In genomic region chr17:17975441-17975840, GRCh38 we compare ENCODE assay signal across 22 cellular contexts. TPM values are rescaled to one million over a fixed set of nuclear protein-coding genes. Genes with fewer than 3 reads are reported as not detected.
DNase-seq lines count a peak whose midpoint lies in the region; ATAC-seq, FAIRE-seq and TF ChIP-seq lines count a peak whose summit lies in the region.
"Had no signal": no experiment of that assay in that cellular context is flagged by ENCODE, and none has a peak within 500 bp of the region (broad histone marks: within the 10 kb centered on the region; RNA-seq: fewer than 3 reads in every experiment).

No MANE protein-coding gene starts in this region.

- H3K4me3 Mint-ChIP-seq in CD14-positive monocyte: peak overlapping the region; percentile 48 to 87
- no peak overlapping the region for H3K4me3 Mint-ChIP-seq in activated CD4-positive, alpha-beta memory T cell treated with anti-CD3 and anti-CD28 coated beads, Interleukin-2, amount 10 ng/mL, durations not matched to agents 7 days and 5 days

- TF ChIP-seq CTCF in CD14-positive monocyte (IDR thresholded peaks at IDR 0.05) (no peak), bronchial epithelial cell (IDR thresholded peaks at IDR 0.05; ENCODE audit: insufficient read depth, low read length, severe bottlenecking) (no peak)

- DNase-seq in CD14-positive monocyte (ENCODE audit: low spot score) (peak; percentile 70), Kasumi-1 (lab: John Stamatoyannopoulos, UW) (peak; percentile 27 to 41), NOMO-1 treated with DMSO at 0.1 percent for 48 hours (lab: John Stamatoyannopoulos, UW; ENCODE audit: unreplicated experiment) (peak; percentile 74), bronchial epithelial cell (ENCODE audit: low read depth) (no peak), NCI-H524 treated with DMSO at 0.1 percent for 48 hours (lab: John Stamatoyannopoulos, UW) (no peak)
- DNase-seq in activated CD4-positive, alpha-beta memory T cell treated with anti-CD3 and anti-CD28 coated beads, Interleukin-2, amount 10 ng/mL, durations not matched to agents 7 days and 5 days: no peak
- DNase-seq: CD8-positive, alpha-beta memory T cell; DMS53; EL; NCI-H1048; NCI-H146; NCI-H2029 treated with DMSO at 0.1 percent for 48 hours; NCI-H2171; NCI-H446; NK-92 treated with Interleukin-12 subunit alpha and Interleukin-12 subunit beta, amount 100 ng/mL, for 24 hours had no signal

- H3K27me3 Mint-ChIP-seq in CD14-positive monocyte (ENCODE audit: low read depth in 3 of 3): peaks cover 0 to 1% (median 0%) of the 10 kb centered on the region in 3 donors
- H3K27me3 Mint-ChIP-seq in activated CD4-positive, alpha-beta memory T cell treated with anti-CD3 and anti-CD28 coated beads, Interleukin-2, amount 10 ng/mL, durations not matched to agents 7 days and 5 days: no peaks in the 10 kb centered on the region

- intact Hi-C loops in CD14-positive monocyte (cut with micrococcal nuclease): no loop called here

- H3K4me3 ChIP-seq in bronchial epithelial cell (ENCODE audit: low read depth, low read length): no peak overlapping the region
- H3K4me3 ChIP-seq: A549, BLaER1, HAP-1, SJSA1 had no signal

- peaks cover 76% of the 10 kb centered on the region for H3K4me1 Mint-ChIP-seq in CD14-positive monocyte
- peaks cover 27% of the 10 kb centered on the region for H3K4me1 Mint-ChIP-seq in activated CD4-positive, alpha-beta memory T cell treated with anti-CD3 and anti-CD28 coated beads, Interleukin-2, amount 10 ng/mL, durations not matched to agents 7 days and 5 days

- CTCF ChIA-PET in activated CD4-positive, alpha-beta memory T cell treated with anti-CD3 and anti-CD28 coated beads, Interleukin-2, amount 10 ng/mL, durations not matched to agents 7 days and 5 days (lab: Charles Lee): interaction anchor here (1.1 kb wide), 1 partner anchor 56 kb away, joined by 4 read pairs; no protein-coding TSS in a partner anchor

- peaks cover 0 to 1% (median 0%) of the 10 kb centered on the region in 7 donors for H3K9me3 Mint-ChIP-seq in CD14-positive monocyte
- H3K9me3 Mint-ChIP-seq in activated CD4-positive, alpha-beta memory T cell treated with anti-CD3 and anti-CD28 coated beads, Interleukin-2, amount 10 ng/mL, durations not matched to agents 7 days and 5 days: no peaks in the 10 kb centered on the region
- H3K9me3 Mint-ChIP-seq: CD8-positive, alpha-beta memory T cell had no signal

- peak; percentile 13 for FAIRE-seq in bronchial epithelial cell (lab: Jason Lieb, UNC)
- FAIRE-seq: GM12892 had no signal

- no peaks in the 10 kb centered on the region for H3K36me3 ChIP-seq in bronchial epithelial cell (ENCODE audit: control insufficient read depth, insufficient read depth, low read length)
- H3K36me3 ChIP-seq: BLaER1, HAP-1 had no signal

- peak overlapping the region; percentile 92 to 98 (median 96) for H3K27ac Mint-ChIP-seq in CD14-positive monocyte
- no peak overlapping the region for H3K27ac Mint-ChIP-seq in activated CD4-positive, alpha-beta memory T cell treated with anti-CD3 and anti-CD28 coated beads, Interleukin-2, amount 10 ng/mL, durations not matched to agents 7 days and 5 days

- H3K36me3 Mint-ChIP-seq in CD14-positive monocyte: peaks cover 3 to 5% of the 10 kb centered on the region in 2 donors
- no peaks in the 10 kb centered on the region for H3K36me3 Mint-ChIP-seq in activated CD4-positive, alpha-beta memory T cell treated with anti-CD3 and anti-CD28 coated beads, Interleukin-2, amount 10 ng/mL, durations not matched to agents 7 days and 5 days (ENCODE audit: low read depth)

- ATAC-seq in GM21447 (IDR thresholded peaks at IDR 0.05; ENCODE audit: unreplicated experiment): no peak
- no peak for ATAC-seq in HG03565 (IDR thresholded peaks at IDR 0.05; ENCODE audit: unreplicated experiment)
- ATAC-seq: A549 had no signal

- H3K27me3 ChIP-seq in bronchial epithelial cell (ENCODE audit: control insufficient read depth, insufficient read depth, low read length): no peaks in the 10 kb centered on the region
- H3K27me3 ChIP-seq: BLaER1, SJSA1 had no signal

- POLR2A ChIA-PET in activated CD4-positive, alpha-beta memory T cell treated with anti-CD3 and anti-CD28 coated beads, Interleukin-2, amount 10 ng/mL, durations not matched to agents 7 days and 5 days (lab: Charles Lee): no interaction called here

RNA-seq across cellular contexts. Expression of gene DRC3, which starts 2.8 kb away (rescaled TPM):
- polyA plus RNA-seq in CD14-positive monocyte: under 1 TPM; 0.39 to 0.58 TPM
- under 0.01 and 0.13 TPM in 2 replicates for total RNA-seq in bronchial epithelial cell
- total RNA-seq in activated CD4-positive, alpha-beta memory T cell treated with anti-CD3 and anti-CD28 coated beads, Interleukin-2, amount 10 ng/mL, durations not matched to agents 7 days and 5 days: not detected
- polyA plus RNA-seq: CD8-positive, alpha-beta memory T cell had no signal

RNA-seq across cellular contexts. Expression of gene TOM1L2, which starts 3.2 kb away (rescaled TPM):
- polyA plus RNA-seq in CD14-positive monocyte: 1 to 10 TPM; 1.7 to 2.8 TPM
- total RNA-seq in bronchial epithelial cell: 12.4 and 17.8 TPM in 2 replicates
- total RNA-seq in activated CD4-positive, alpha-beta memory T cell treated with anti-CD3 and anti-CD28 coated beads, Interleukin-2, amount 10 ng/mL, durations not matched to agents 7 days and 5 days: 10 to 100 TPM; 29.3 to 30.3 TPM

Comparison
In these comparisons a context has a peak if more than half of its experiments do, and no peak if none do; other contexts are left out.
1. DNase-seq: peak in CD14-positive monocyte (single experiment), Kasumi-1 (2 of 2) and NOMO-1 treated with DMSO at 0.1 percent for 48 hours (single experiment); none in bronchial epithelial cell (single experiment), NCI-H524 treated with DMSO at 0.1 percent for 48 hours (single experiment) and activated CD4-positive, alpha-beta memory T cell treated with anti-CD3 and anti-CD28 coated beads, Interleukin-2, amount 10 ng/mL, durations not matched to agents 7 days and 5 days (single experiment).